ENCODE assay signal across 8 cellular contexts in the genomic region with DNA sequence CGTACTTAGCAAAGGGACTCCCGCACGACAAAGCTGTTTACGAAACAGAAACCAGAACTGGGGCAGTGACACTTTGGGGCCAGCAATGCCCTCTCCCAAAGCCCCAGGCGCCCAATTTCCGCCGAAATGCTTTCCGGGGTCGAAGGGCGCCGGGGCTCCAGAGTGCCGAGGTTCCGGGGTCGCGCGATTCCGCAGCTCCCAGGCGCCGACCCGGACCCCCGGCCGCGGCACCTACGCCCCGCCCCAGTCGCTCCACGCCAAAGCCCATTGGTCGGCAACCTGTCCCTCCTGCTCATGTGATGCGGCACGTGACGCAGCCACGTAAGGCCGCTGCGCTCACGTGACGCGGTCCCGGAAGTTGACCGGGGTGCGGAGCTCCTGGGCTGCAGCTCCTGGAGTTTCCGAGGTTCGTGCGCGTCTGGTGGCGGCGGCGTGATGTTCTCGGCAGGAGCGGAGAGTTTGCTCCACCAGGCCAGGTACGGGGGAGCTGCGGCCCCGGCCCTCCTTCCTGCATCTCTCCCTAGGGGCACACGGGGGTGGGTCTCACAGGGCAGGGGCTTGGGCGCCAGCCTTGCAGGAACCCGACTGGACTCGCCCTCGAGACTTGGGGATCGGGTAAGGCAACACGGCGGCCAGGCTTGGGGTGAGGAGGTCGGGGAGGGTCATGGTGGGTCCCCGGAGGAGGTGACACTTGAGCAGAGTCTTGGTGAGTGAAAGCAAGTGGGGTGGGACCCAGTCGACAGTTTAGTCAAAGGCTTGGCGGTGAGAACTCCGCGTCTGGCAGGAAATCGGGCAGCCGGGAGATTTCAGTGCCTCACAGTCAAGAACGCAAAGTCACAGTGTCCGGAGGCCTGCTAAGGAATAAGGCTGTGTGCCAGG. TPM values are rescaled to one million over a fixed set of nuclear protein-coding genes. Genes with fewer than 3 reads are reported as not detected.
A peak's percentile ranks its signal among the peaks of the same experiment; 100 is the strongest.
DNase-seq lines count a peak whose midpoint lies in the region; ATAC-seq and TF ChIP-seq lines count a peak whose summit lies in the region.

A gene with protein sequence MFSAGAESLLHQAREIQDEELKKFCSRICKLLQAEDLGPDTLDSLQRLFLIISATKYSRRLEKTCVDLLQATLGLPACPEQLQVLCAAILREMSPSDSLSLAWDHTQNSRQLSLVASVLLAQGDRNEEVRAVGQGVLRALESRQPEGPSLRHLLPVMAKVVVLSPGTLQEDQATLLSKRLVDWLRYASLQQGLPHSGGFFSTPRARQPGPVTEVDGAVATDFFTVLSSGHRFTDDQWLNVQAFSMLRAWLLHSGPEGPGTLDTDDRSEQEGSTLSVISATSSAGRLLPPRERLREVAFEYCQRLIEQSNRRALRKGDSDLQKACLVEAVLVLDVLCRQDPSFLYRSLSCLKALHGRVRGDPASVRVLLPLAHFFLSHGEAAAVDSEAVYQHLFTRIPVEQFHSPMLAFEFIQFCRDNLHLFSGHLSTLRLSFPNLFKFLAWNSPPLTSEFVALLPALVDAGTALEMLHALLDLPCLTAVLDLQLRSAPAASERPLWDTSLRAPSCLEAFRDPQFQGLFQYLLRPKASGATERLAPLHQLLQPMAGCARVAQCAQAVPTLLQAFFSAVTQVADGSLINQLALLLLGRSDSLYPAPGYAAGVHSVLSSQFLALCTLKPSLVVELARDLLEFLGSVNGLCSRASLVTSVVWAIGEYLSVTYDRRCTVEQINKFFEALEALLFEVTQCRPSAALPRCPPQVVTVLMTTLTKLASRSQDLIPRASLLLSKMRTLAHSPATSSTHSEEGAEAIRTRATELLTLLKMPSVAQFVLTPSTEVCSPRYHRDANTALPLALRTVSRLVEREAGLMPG (plus strand): TSS at position 343 of the 879 bp plus-strand sequence. CDS start 93 bp downstream, at position 436.

- H3K4me2 ChIP-seq in mammary epithelial cell (ENCODE audit: insufficient read depth, low read depth, low read length): peak within 1 kb of the TSS; percentile 88

- dilution Hi-C loops in mammary epithelial cell (cut with HindIII; ENCODE audit: low sequenced_read_pairs): no loop called here

- peak within 1 kb of the TSS; percentile 95 for H3K9ac ChIP-seq in mammary epithelial cell (ENCODE audit: insufficient read depth, low read length)
- peak within 1 kb of the TSS; percentile 86 for H3K9ac ChIP-seq in iPS-20b (ENCODE audit: low read depth, low read length)

- in situ Hi-C loops in mammary epithelial cell (cut with MboI; ENCODE audit: low sequenced_read_pairs in 2 of 2): no loop called here

- intact Hi-C loops in mammary epithelial cell (cut with micrococcal nuclease): no loop called here

- H3K4me3 ChIP-seq in WI38 (ENCODE audit: low read depth, low read length) (peak within 1 kb of the TSS; percentile 79), mammary epithelial cell (replicated peaks in 1 of 3; ENCODE audit: insufficient read depth in 1 of 3, low read depth in 2 of 3, low read length in 3 of 3) (peak within 1 kb of the TSS; percentile 70 to 98 (median 89)), iPS-20b (ENCODE audit: low read length) (peak within 1 kb of the TSS; percentile 83), skin epidermis (peak within 1 kb of the TSS; percentile 66 to 96 (median 88))

- H3K27me3 ChIP-seq in mammary epithelial cell (ENCODE audit: insufficient read depth, low read length): no peaks in the 10 kb centered on the region
- H3K27me3 ChIP-seq in iPS-20b (ENCODE audit: insufficient read depth, low read length): no peaks in the 10 kb centered on the region

- DNase-seq in AG08395 (ENCODE audit: low spot score) (peak; percentile 100), NCI-H2227 treated with DMSO at 0.1 percent for 48 hours (lab: John Stamatoyannopoulos, UW) (peak; percentile 81), mammary epithelial cell (peak; percentile 95)

- H3K27ac ChIP-seq in mammary epithelial cell (ENCODE audit: insufficient read depth, low read depth, low read length) (peak within 1 kb of the TSS; percentile 85), iPS-20b (ENCODE audit: low read length) (peak within 1 kb of the TSS; percentile 79), skin epidermis (peak within 1 kb of the TSS; percentile 77 to 98 (median 95))

- H3K4me1 ChIP-seq in mammary epithelial cell (ENCODE audit: insufficient read depth, low read length) (peaks cover 16% of the 10 kb centered on the region), iPS-20b (ENCODE audit: insufficient read depth, low read length) (no peaks in the 10 kb centered on the region)

- H4K20me1 ChIP-seq in mammary epithelial cell (ENCODE audit: insufficient read depth, low read length): no peaks in the 10 kb centered on the region

- no TSS peak for BruUV-seq in mammary epithelial cell (replicated peaks; lab: Mats Ljungman, UMichigan)

- H3K79me2 ChIP-seq in mammary epithelial cell (ENCODE audit: insufficient read depth, low read length): peaks cover 35% of the 10 kb centered on the region

- 3% methylated on average over 10 of the region's 70 CpGs for WGBS in mammary epithelial cell (ENCODE audit: low coverage, missing lambda C conversion rate)

- H2AFZ ChIP-seq in mammary epithelial cell (ENCODE audit: low read depth, low read length): peak within 1 kb of the TSS; percentile 89

- H3K9me3 ChIP-seq in mammary epithelial cell (replicated peaks; ENCODE audit: insufficient read depth, low read length) (no peaks in the 10 kb centered on the region), iPS-20b (ENCODE audit: insufficient read depth, low read depth, low read length) (no peaks in the 10 kb centered on the region)

- CTCF ChIA-PET in mammary epithelial cell (lab: Charles Lee; ENCODE audit: low non-redundant PET): no interaction called here

- no peaks in the 10 kb centered on the region for H3K36me3 ChIP-seq in mammary epithelial cell (ENCODE audit: insufficient read depth, low read length)
- no peaks in the 10 kb centered on the region for H3K36me3 ChIP-seq in iPS-20b (ENCODE audit: insufficient read depth, low read depth, low read length)

- ATAC-seq in GM18907 (IDR thresholded peaks at IDR 0.05; ENCODE audit: unreplicated experiment) (peak; percentile 90), HG03139 (IDR thresholded peaks at IDR 0.05; ENCODE audit: unreplicated experiment) (peak; percentile 92)

- TF ChIP-seq CTCF in WI38 (IDR thresholded peaks at IDR 0.05; ENCODE audit: low read depth, low read length): no peak
- TF ChIP-seq CTCF in mammary epithelial cell (conservative IDR thresholded peaks at IDR 0.05 in 1 of 2, IDR thresholded peaks at IDR 0.05 in 1 of 2; ENCODE audit: extremely low read depth in 1 of 2, insufficient read depth in 1 of 2, low read depth in 1 of 2, low read length in 2 of 2): no peak

RNA-seq across cellular contexts. Expression of the gene that starts here (rescaled TPM):
- total RNA-seq in mammary epithelial cell: 10 to 100 TPM; 35.5 to 41.5 TPM
- 14.3 TPM for polyA plus RNA-seq in mammary epithelial cell
- 3.3 TPM for polyA minus RNA-seq in mammary epithelial cell

Comparison
In these comparisons a context has a peak if more than half of its experiments do, and no peak if none do; other contexts are left out.
1. Peak in every context shown above with its lines: DNase-seq, ATAC-seq, H3K4me3 ChIP-seq and H3K27ac ChIP-seq.